In genomic region chr12:130281157-130281799, GRCh38 we compare ENCODE assay signal across 8 cellular contexts. TPM values are rescaled to one million over a fixed set of nuclear protein-coding genes. Genes with fewer than 3 reads are reported as not detected.
DNase-seq lines count a peak whose midpoint lies in the region; ATAC-seq and TF ChIP-seq lines count a peak whose summit lies in the region.

No MANE protein-coding gene starts in this region.

- no peaks in the 10 kb centered on the region for H4K20me1 ChIP-seq in hepatocyte (ENCODE audit: insufficient read depth, poor library complexity, severe bottlenecking)

- H3K79me2 ChIP-seq in hepatocyte: no peaks in the 10 kb centered on the region

- no peaks in the 10 kb centered on the region for H3K36me3 Mint-ChIP-seq in activated T-cell treated with anti-CD3 and anti-CD28 coated beads, Interleukin-2, amount 50 U/mL, for 4 hours (ENCODE audit: insufficient read depth)

- H3K27ac ChIP-seq in hepatocyte: no peak overlapping the region

- 41% methylated on average over 30 of the region's 30 CpGs for WGBS in hepatocyte (ENCODE audit: low lambda C conversion rate, missing lambda C conversion rate)

- H3K9me3 ChIP-seq in hepatocyte (ENCODE audit: low read depth): no peaks in the 10 kb centered on the region

- H2AFZ ChIP-seq in hepatocyte: peak overlapping the region; percentile 51

- H3K4me1 Mint-ChIP-seq in activated T-cell treated with anti-CD3 and anti-CD28 coated beads, Interleukin-2, amount 50 U/mL, for 4 hours (ENCODE audit: low read depth): no peaks in the 10 kb centered on the region

- peaks cover 5% of the 10 kb centered on the region for H3K9me3 Mint-ChIP-seq in activated T-cell treated with anti-CD3 and anti-CD28 coated beads, Interleukin-2, amount 50 U/mL, for 4 hours

- no peak overlapping the region for H3K4me3 ChIP-seq in hepatocyte

- peak; percentile 67 for TF ChIP-seq CTCF in hepatocyte (IDR thresholded peaks at IDR 0.05; ENCODE audit: poor library complexity)

- no peaks in the 10 kb centered on the region for H3K4me1 ChIP-seq in hepatocyte (ENCODE audit: insufficient read depth)

- H3K9me2 ChIP-seq in hepatocyte (replicated peaks; ENCODE audit: insufficient read depth): no peaks in the 10 kb centered on the region

- H3K27me3 Mint-ChIP-seq in activated T-cell treated with anti-CD3 and anti-CD28 coated beads, Interleukin-2, amount 50 U/mL, for 4 hours (ENCODE audit: low read depth): no peaks in the 10 kb centered on the region

- peak overlapping the region; percentile 54 for H3K4me2 ChIP-seq in hepatocyte

- no peak overlapping the region for H3K4me3 Mint-ChIP-seq in activated T-cell treated with anti-CD3 and anti-CD28 coated beads, Interleukin-2, amount 50 U/mL, for 4 hours

- ATAC-seq in activated T-cell treated with anti-CD3 and anti-CD28 coated beads, Interleukin-2, amount 50 U/mL, for 4 hours: peak; percentile 48 to 65
- ATAC-seq in HG02852 (IDR thresholded peaks at IDR 0.05; ENCODE audit: unreplicated experiment) (no peak), GM21528 (IDR thresholded peaks at IDR 0.05; ENCODE audit: low FRiP score, unreplicated experiment) (no peak)

- peaks cover 2% of the 10 kb centered on the region for H3K27me3 ChIP-seq in hepatocyte

- H3K36me3 ChIP-seq in hepatocyte (replicated peaks; ENCODE audit: insufficient read depth, low read depth): no peaks in the 10 kb centered on the region

- DNase-seq in stimulated activated naive CD4-positive, alpha-beta T cell (lab: John Stamatoyannopoulos, UW): peak in 4 of 6 experiments; percentile 5 to 38 (median 21)
- no peak for DNase-seq in stimulated activated naive CD4-positive, alpha-beta T cell treated with Interleukin-2 at 50 U/mL for 16 hours (lab: John Stamatoyannopoulos, UW)
- peak; percentile 11 for DNase-seq in activated T-cell treated with anti-CD3 and anti-CD28 coated beads, Interleukin-2, amount 50 U/mL, for 4 hours
- DNase-seq in hepatocyte (ENCODE audit: low spot score): peak; percentile 46
- peak; percentile 25 to 61 for DNase-seq in stimulated activated CD4-positive, alpha-beta T cell treated with anti-CD3 and anti-CD28 coated beads, Interleukin-2, amount 100 ng/mL, for 24 hours
- no peak for DNase-seq in GM19238 (ENCODE audit: insufficient read length, low spot score)

RNA-seq across cellular contexts. Expression of gene PIWIL1, which starts 56.4 kb away (rescaled TPM):
- total RNA-seq in activated T-cell treated with anti-CD3 and anti-CD28 coated beads, Interleukin-2, amount 50 U/mL, for 4 hours: not detected
- not detected in 2 replicates for total RNA-seq in hepatocyte
- not detected in 2 replicates for polyA plus RNA-seq in hepatocyte

Comparison
In these comparisons a context has a peak if more than half of its experiments do, and no peak if none do; other contexts are left out.
1. DNase-seq: peak in stimulated activated naive CD4-positive, alpha-beta T cell (4 of 6), activated T-cell treated with anti-CD3 and anti-CD28 coated beads, Interleukin-2, amount 50 U/mL, for 4 hours (single experiment), hepatocyte (single experiment) and stimulated activated CD4-positive, alpha-beta T cell treated with anti-CD3 and anti-CD28 coated beads, Interleukin-2, amount 100 ng/mL, for 24 hours (2 of 2); none in stimulated activated naive CD4-positive, alpha-beta T cell treated with Interleukin-2 at 50 U/mL for 16 hours (single experiment) and GM19238 (single experiment).
2. ATAC-seq: peak in activated T-cell treated with anti-CD3 and anti-CD28 coated beads, Interleukin-2, amount 50 U/mL, for 4 hours (2 of 2); none in HG02852 (single experiment) and GM21528 (single experiment).